Comparison of ENCODE assay signal across 30 cellular contexts in the genomic region with DNA sequence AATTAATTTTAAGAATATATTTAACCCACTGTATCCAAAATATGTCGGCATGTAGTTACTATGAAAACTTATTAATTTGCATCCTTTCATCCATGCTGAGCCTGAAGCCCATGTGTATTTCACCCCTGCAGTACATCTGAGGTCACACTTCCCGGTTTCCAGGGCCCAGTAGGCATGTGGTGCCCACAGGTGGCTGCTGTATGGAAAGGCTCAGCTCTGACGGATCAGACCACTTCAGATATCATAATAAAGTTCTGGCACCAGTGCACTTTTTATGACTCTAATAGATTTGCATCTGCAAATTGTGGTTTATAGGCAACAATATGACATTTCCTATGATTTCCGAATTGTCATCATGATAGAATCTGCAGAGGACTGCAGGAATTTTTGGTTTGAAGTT.
"Had no signal": no experiment of that assay in that cellular context is flagged by ENCODE, and none has a peak within 500 bp of the region (broad histone marks: within the 10 kb centered on the region; RNA-seq: fewer than 3 reads in every experiment).

No MANE protein-coding gene starts in this region.

- H3K27me3 ChIP-seq: dorsolateral prefrontal cortex, gastrocnemius medialis, hepatocyte, left lung, neutrophil, right atrium auricular region, testis, tibial artery had no signal

- H3K27ac ChIP-seq: dorsolateral prefrontal cortex, epithelial cell of prostate, gastrocnemius medialis, hepatocyte, left lung, neutrophil, prostate gland, right atrium auricular region, testis, tibial artery had no signal

- H3K9me3 Mint-ChIP-seq: mesothelial cell of epicardium; naive B cell; natural killer cell treated with Interleukin-12 subunit alpha and Interleukin-12 subunit beta and Interleukin-15 and Interleukin-18, amount 100 ng/mL, for 72 hours; neural crest cell; stimulated activated effector memory CD8-positive, alpha-beta T cell treated with anti-CD3 and anti-CD28 coated beads, Interleukin-12 subunit alpha, Interleukin-12 subunit beta, amount 100 ng/mL, for 72 hours; type B pancreatic cell had no signal

- H3K4me3 ChIP-seq: dorsolateral prefrontal cortex, gastrocnemius medialis, hepatocyte, left lung, mucosa of descending colon, prostate gland, right atrium auricular region, smooth muscle cell, testis, tibial artery had no signal

- H3K36me3 ChIP-seq: gastrocnemius medialis, left lung, neutrophil, prostate gland, right atrium auricular region, tibial artery had no signal

- H3K36me3 Mint-ChIP-seq: mesothelial cell of epicardium; naive B cell; natural killer cell treated with Interleukin-12 subunit alpha and Interleukin-12 subunit beta and Interleukin-15 and Interleukin-18, amount 100 ng/mL, for 72 hours; stimulated activated effector memory CD8-positive, alpha-beta T cell treated with anti-CD3 and anti-CD28 coated beads, Interleukin-12 subunit alpha, Interleukin-12 subunit beta, amount 100 ng/mL, for 72 hours; type B pancreatic cell had no signal

- H3K4me1 ChIP-seq: left lung, prostate gland, testis had no signal

- H3K79me2 ChIP-seq: hepatocyte had no signal

- DNase-seq: cortex of kidney; dorsolateral prefrontal cortex; effector CD4-positive, alpha-beta T cell; foreskin fibroblast; gastrocnemius medialis; head of caudate nucleus; left cardiac atrium; left lung; mesenchymal stem cell; mucosa of descending colon; naive B cell; stimulated activated CD4-positive, alpha-beta T cell treated with anti-CD3 and anti-CD28 coated beads, Interleukin-12 subunit alpha, Interleukin-12 subunit beta, amount 100 ng/mL, for 4 hours; stimulated activated CD4-positive, alpha-beta T cell treated with anti-CD3 and anti-CD28 coated beads, Interleukin-1b, Interleukin-23, amount 100 ng/mL, for 48 hours; stimulated activated CD4-positive, alpha-beta T cell treated with anti-CD3 and anti-CD28 coated beads, Interleukin-4, amount 100 ng/mL, for 1 hour; stimulated activated naive CD8-positive, alpha-beta T cell treated with anti-CD3 and anti-CD28 coated beads, Interleukin-15, Interleukin-2, amounts not matched to agents 100 U/mL and 50 U/mL, for 24 hours; substantia nigra; testis had no signal

- H3K9me3 ChIP-seq: gastrocnemius medialis, left lung, mucosa of descending colon, neutrophil, prostate gland, right atrium auricular region, testis, tibial artery had no signal

- H3K4me3 Mint-ChIP-seq: mesothelial cell of epicardium; natural killer cell treated with Interleukin-12 subunit alpha and Interleukin-12 subunit beta and Interleukin-15 and Interleukin-18, amount 100 ng/mL, for 72 hours; neural crest cell; stimulated activated effector memory CD8-positive, alpha-beta T cell treated with anti-CD3 and anti-CD28 coated beads, Interleukin-12 subunit alpha, Interleukin-12 subunit beta, amount 100 ng/mL, for 72 hours; type B pancreatic cell had no signal

- H2AFZ ChIP-seq: hepatocyte had no signal

- H3K27me3 Mint-ChIP-seq: naive B cell had no signal

- FAIRE-seq: islet of Langerhans had no signal

- H3K27ac Mint-ChIP-seq: mesothelial cell of epicardium; naive B cell; natural killer cell treated with Interleukin-12 subunit alpha and Interleukin-12 subunit beta and Interleukin-15 and Interleukin-18, amount 100 ng/mL, for 72 hours; stimulated activated effector memory CD8-positive, alpha-beta T cell treated with anti-CD3 and anti-CD28 coated beads, Interleukin-12 subunit alpha, Interleukin-12 subunit beta, amount 100 ng/mL, for 72 hours; type B pancreatic cell had no signal

- H3K4me2 ChIP-seq: hepatocyte, smooth muscle cell had no signal
